ENCODE assay signal across 14 cellular contexts in genomic region chr10:21184216-21184615, GRCh38.
DNase-seq lines count a peak whose midpoint lies in the region; ATAC-seq and TF ChIP-seq lines count a peak whose summit lies in the region.
"Had no signal": no experiment of that assay in that cellular context is flagged by ENCODE, and none has a peak within 500 bp of the region (broad histone marks: within the 10 kb centered on the region; RNA-seq: fewer than 3 reads in every experiment).

No MANE protein-coding gene starts in this region.

- H3K27me3 Mint-ChIP-seq in nephron progenitor cell (ENCODE audit: low read depth, poor library complexity), result peaks cover 3% of the 10 kb centered on the region
- H3K27me3 Mint-ChIP-seq: activated CD4-positive, alpha-beta T cell treated with anti-CD3 and anti-CD28 coated beads, Interleukin-2, amount 10 ng/mL, durations not matched to agents 7 days and 5 days had no signal

- no peak overlapping the region for H3K9ac ChIP-seq in mesenchymal stem cell (ENCODE audit: low read length)

- H3K23ac ChIP-seq in mesenchymal stem cell (ENCODE audit: low read length in 2 of 2), result no peak overlapping the region

- H2AFZ ChIP-seq in mesenchymal stem cell (ENCODE audit: low read depth, low read length), result no peak overlapping the region

- no peak overlapping the region for H3K4me3 Mint-ChIP-seq in nephron progenitor cell
- H3K4me3 Mint-ChIP-seq: activated CD4-positive, alpha-beta T cell treated with anti-CD3 and anti-CD28 coated beads, Interleukin-2, amount 10 ng/mL, durations not matched to agents 7 days and 5 days; B cell; neural crest cell; T-helper 2 cell treated with Interferon-gamma antibody and Interleukin-4, amounts not matched to agents 5 μg/mL and 100 μg/mL, for 36 hours had no signal

- peak; percentile 77 for DNase-seq in DMS53 (lab: John Stamatoyannopoulos, UW)
- DNase-seq in NCI-H2196 treated with DMSO at 0.1 percent for 48 hours (lab: John Stamatoyannopoulos, UW; ENCODE audit: unreplicated experiment), result peak; percentile 19
- DNase-seq in breast epithelium (ENCODE audit: low spot score in 2 of 2), result peak in 1 of 2 donors; percentile 36
- peak; percentile 52 for DNase-seq in mesenchymal stem cell
- no peak for DNase-seq in nephron progenitor cell
- no peak for DNase-seq in KG1 (lab: John Stamatoyannopoulos, UW)
- no peak for DNase-seq in DMS 273 treated with DMSO at 0.1 percent for 48 hours (lab: John Stamatoyannopoulos, UW)
- DNase-seq: activated CD4-positive, alpha-beta T cell treated with anti-CD3 and anti-CD28 coated beads, Interleukin-2, amount 10 ng/mL, durations not matched to agents 7 days and 5 days; activated gamma-delta T cell treated with Interleukin-2 at 50 U/mL for 16 hours; kidney had no signal

- H2AK5ac ChIP-seq in mesenchymal stem cell (ENCODE audit: low read length, severe bottlenecking), result no peak overlapping the region

- H3K4me3 ChIP-seq in breast epithelium, result no peak overlapping the region
- no peak overlapping the region for H3K4me3 ChIP-seq in mesenchymal stem cell (ENCODE audit: insufficient read depth in 1 of 2, low read depth in 1 of 2, low read length in 2 of 2)

- H4K91ac ChIP-seq in mesenchymal stem cell (ENCODE audit: low read length), result no peak overlapping the region

- peaks cover 26% of the 10 kb centered on the region for H3K9me3 Mint-ChIP-seq in nephron progenitor cell
- H3K9me3 Mint-ChIP-seq: activated CD4-positive, alpha-beta T cell treated with anti-CD3 and anti-CD28 coated beads, Interleukin-2, amount 10 ng/mL, durations not matched to agents 7 days and 5 days; T-helper 2 cell treated with Interferon-gamma antibody and Interleukin-4, amounts not matched to agents 5 μg/mL and 100 μg/mL, for 36 hours had no signal

- WGBS in mesenchymal stem cell, result no CpG with 5 or more reads among the region's 2 CpGs

- H3K9me3 ChIP-seq in breast epithelium (no peaks in the 10 kb centered on the region), mesenchymal stem cell (ENCODE audit: control insufficient read depth, low read length) (peaks cover 8% of the 10 kb centered on the region)

- no peak overlapping the region for H4K8ac ChIP-seq in mesenchymal stem cell (ENCODE audit: low read length)

- H2BK15ac ChIP-seq in mesenchymal stem cell (ENCODE audit: low read depth, poor library complexity, severe bottlenecking), result no peak overlapping the region

- H3K4me1 Mint-ChIP-seq in nephron progenitor cell, result peaks cover 5% of the 10 kb centered on the region
- H3K4me1 Mint-ChIP-seq: activated CD4-positive, alpha-beta T cell treated with anti-CD3 and anti-CD28 coated beads, Interleukin-2, amount 10 ng/mL, durations not matched to agents 7 days and 5 days; B cell had no signal

- H3K18ac ChIP-seq in mesenchymal stem cell (ENCODE audit: low read depth in 1 of 2, low read length in 2 of 2), result no peak overlapping the region

- no peaks in the 10 kb centered on the region for H3K27me3 ChIP-seq in breast epithelium
- no peaks in the 10 kb centered on the region for H3K27me3 ChIP-seq in mesenchymal stem cell (ENCODE audit: control insufficient read depth in 1 of 2, insufficient read depth in 1 of 2, low read length in 2 of 2)

- H3K79me1 ChIP-seq in mesenchymal stem cell (replicated peaks; ENCODE audit: low read length, poor library complexity, severe bottlenecking), result no peaks in the 10 kb centered on the region

- no peak overlapping the region for H2BK120ac ChIP-seq in mesenchymal stem cell (ENCODE audit: low read depth, low read length)

- no peak overlapping the region for H3K4me2 ChIP-seq in mesenchymal stem cell (ENCODE audit: low read length, poor library complexity, severe bottlenecking)

- no peak for TF ChIP-seq CTCF in breast epithelium (IDR thresholded peaks at IDR 0.05)
- no peak for TF ChIP-seq CTCF in nephron progenitor cell (IDR thresholded peaks at IDR 0.05)

- H3K27ac ChIP-seq in breast epithelium (peak overlapping the region; percentile 64 to 80), mesenchymal stem cell (ENCODE audit: low read length, poor library complexity, severe bottlenecking) (no peak overlapping the region)

- H3K36me3 Mint-ChIP-seq in nephron progenitor cell (ENCODE audit: low read depth), result peaks cover 18% of the 10 kb centered on the region

- H3K27ac Mint-ChIP-seq in nephron progenitor cell, result no peak overlapping the region
- H3K27ac Mint-ChIP-seq: activated CD4-positive, alpha-beta T cell treated with anti-CD3 and anti-CD28 coated beads, Interleukin-2, amount 10 ng/mL, durations not matched to agents 7 days and 5 days; B cell; T-helper 2 cell treated with Interferon-gamma antibody and Interleukin-4, amounts not matched to agents 5 μg/mL and 100 μg/mL, for 36 hours had no signal

- no peak for TF ChIP-seq POLR2A in breast epithelium (IDR thresholded peaks at IDR 0.05)

- no peak for ATAC-seq in GM21825 (IDR thresholded peaks at IDR 0.05; ENCODE audit: unreplicated experiment)

- H3K14ac ChIP-seq in mesenchymal stem cell (ENCODE audit: low read length in 2 of 2), result no peak overlapping the region

- H3K4me1 ChIP-seq in breast epithelium, result no peaks in the 10 kb centered on the region
- no peaks in the 10 kb centered on the region for H3K4me1 ChIP-seq in mesenchymal stem cell (ENCODE audit: control insufficient read depth, insufficient read depth, low read depth, low read length)

- no peak overlapping the region for H2BK5ac ChIP-seq in mesenchymal stem cell (ENCODE audit: low read depth, low read length, poor library complexity, severe bottlenecking)

- no peak overlapping the region for H2BK12ac ChIP-seq in mesenchymal stem cell (ENCODE audit: low read length in 2 of 2)

- no peak overlapping the region for H3K4ac ChIP-seq in mesenchymal stem cell (ENCODE audit: low read depth in 1 of 2, low read length in 2 of 2)

- intact Hi-C loops in breast epithelium (cut with DNase I; ENCODE audit: low total_unique reads), result no loop called here

- H3K36me3 ChIP-seq in breast epithelium (no peaks in the 10 kb centered on the region), mesenchymal stem cell (ENCODE audit: control insufficient read depth in 1 of 2, insufficient read depth in 2 of 2, low read depth in 1 of 2, low read length in 2 of 2) (no peaks in the 10 kb centered on the region)

Comparison
In these comparisons a context has a peak if more than half of its experiments do, and no peak if none do; other contexts are left out.
1. DNase-seq: peak in DMS53 (single experiment), NCI-H2196 treated with DMSO at 0.1 percent for 48 hours (single experiment) and mesenchymal stem cell (single experiment); none in nephron progenitor cell (single experiment), KG1 (single experiment) and DMS 273 treated with DMSO at 0.1 percent for 48 hours (single experiment).